Comparison of ENCODE assay signal across 13 cellular contexts in genomic region chr3:111668321-111668720, GRCh38. TPM values are rescaled to one million over a fixed set of nuclear protein-coding genes. Genes with fewer than 3 reads are reported as not detected.
A peak's percentile ranks its signal among the peaks of the same experiment; 100 is the strongest.
DNase-seq lines count a peak whose midpoint lies in the region; ATAC-seq, FAIRE-seq and TF ChIP-seq lines count a peak whose summit lies in the region.
"Had no signal": no experiment of that assay in that cellular context is flagged by ENCODE, and none has a peak within 500 bp of the region (broad histone marks: within the 10 kb centered on the region; RNA-seq: fewer than 3 reads in every experiment).

No MANE protein-coding gene starts in this region.

- H3K9me3 Mint-ChIP-seq in CD4-positive, alpha-beta T cell: peaks cover 3% of the 10 kb centered on the region

- no peaks in the 10 kb centered on the region for H3K27me3 Mint-ChIP-seq in CD4-positive, alpha-beta T cell
- H3K27me3 Mint-ChIP-seq: IgD-negative memory B cell had no signal

- H3K27ac ChIP-seq in A549 (peak overlapping the region; percentile 22 to 55; a peak in 4 of 6 replicates), RWPE2 (ENCODE audit: poor library complexity, severe bottlenecking) (peak overlapping the region; percentile 84), colonic mucosa (peak overlapping the region; percentile 38), right atrium auricular region (no peak overlapping the region), aorta (ENCODE audit: low read depth in 1 of 2, low read length in 2 of 2) (no peak overlapping the region)
- peak overlapping the region; percentile 3 for H3K27ac ChIP-seq in CD4-positive, alpha-beta T cell (ENCODE audit: low read depth, low read length)
- H3K27ac ChIP-seq: SJCRH30 had no signal

- no peaks in the 10 kb centered on the region for H3K27me3 ChIP-seq in CD4-positive, alpha-beta T cell (ENCODE audit: control insufficient read depth, insufficient read depth, low read length)
- no peaks in the 10 kb centered on the region for H3K27me3 ChIP-seq in RWPE2 (ENCODE audit: insufficient read depth, poor library complexity, severe bottlenecking)
- H3K27me3 ChIP-seq in colonic mucosa: no peaks in the 10 kb centered on the region
- H3K27me3 ChIP-seq in right atrium auricular region: no peaks in the 10 kb centered on the region
- H3K27me3 ChIP-seq in aorta (ENCODE audit: control insufficient read depth in 1 of 2, insufficient read depth in 2 of 2, low read length in 1 of 2): no peaks in the 10 kb centered on the region
- H3K27me3 ChIP-seq: gastrocnemius medialis, SJCRH30, thyroid gland had no signal

- H3K4me1 ChIP-seq in A549 (peaks cover 31% of the 10 kb centered on the region), RWPE2 (ENCODE audit: insufficient read depth, poor library complexity, severe bottlenecking) (peaks cover 22% of the 10 kb centered on the region), colonic mucosa (no peaks in the 10 kb centered on the region), right atrium auricular region (no peaks in the 10 kb centered on the region), aorta (ENCODE audit: control insufficient read depth in 1 of 2, insufficient read depth in 2 of 2, low read length in 2 of 2) (no peaks in the 10 kb centered on the region)

- peaks cover 62% of the 10 kb centered on the region for H3K4me1 Mint-ChIP-seq in CD4-positive, alpha-beta T cell (ENCODE audit: low read depth)

- peak overlapping the region; percentile 82 for H3K27ac Mint-ChIP-seq in CD4-positive, alpha-beta T cell

- H3K4me3 ChIP-seq in A549 (no peak overlapping the region), RWPE2 (ENCODE audit: severe bottlenecking) (no peak overlapping the region), colonic mucosa (no peak overlapping the region), right atrium auricular region (no peak overlapping the region), aorta (ENCODE audit: low read length in 2 of 2) (no peak overlapping the region)
- H3K4me3 ChIP-seq: gastrocnemius medialis, SJCRH30, thyroid gland had no signal

- peak overlapping the region; percentile 41 for H3K4me2 ChIP-seq in A549

- DNase-seq in A549 (ENCODE audit: low read depth in 1 of 2, low spot score in 1 of 2) (no peak), RWPE2 (ENCODE audit: low spot score) (no peak), colonic mucosa (no peak), cerebellum (ENCODE audit: low spot score) (no peak), right atrium auricular region (ENCODE audit: low spot score) (no peak), aorta (no peak)
- DNase-seq in CD4-positive, alpha-beta T cell: no peak
- DNase-seq: cortex of kidney, thyroid gland had no signal

- peaks cover 29% of the 10 kb centered on the region for H3K36me3 Mint-ChIP-seq in CD4-positive, alpha-beta T cell (ENCODE audit: low read depth)
- H3K36me3 Mint-ChIP-seq: IgD-negative memory B cell had no signal

- H3K36me3 ChIP-seq in RWPE2 (ENCODE audit: low read depth) (no peaks in the 10 kb centered on the region), colonic mucosa (no peaks in the 10 kb centered on the region), right atrium auricular region (no peaks in the 10 kb centered on the region), aorta (ENCODE audit: control insufficient read depth in 1 of 2, insufficient read depth in 2 of 2, low read length in 1 of 2) (no peaks in the 10 kb centered on the region)
- H3K36me3 ChIP-seq: gastrocnemius medialis, SJCRH30, thyroid gland had no signal

- TF ChIP-seq EP300 in A549 (IDR thresholded peaks at IDR 0.05): no peak

- no peak for TF ChIP-seq RAD21 in A549 (conservative IDR thresholded peaks at IDR 0.05 in 1 of 2, IDR thresholded peaks at IDR 0.05 in 1 of 2)

- no peak for FAIRE-seq in A549 (lab: Jason Lieb, UNC)

- intact Hi-C loops in CD4-positive, alpha-beta T cell (cut with DNase I, micrococcal nuclease): loop anchor here in 1 of 2 experiments (2.0 to 5.0 kb wide), 3 partner anchors 56 to 596 kb away; partner anchors contain the start of gene NECTIN3
- intact Hi-C loops in colonic mucosa (cut with DNase I) (loop anchor here (2.0 to 5.0 kb wide), 3 partner anchors 22 to 300 kb away; no protein-coding TSS in a partner anchor), aorta (cut with DNase I) (loop anchor here in 1 of 2 donors (2.0 kb wide), 1 partner anchor 344 kb away; no protein-coding TSS in a partner anchor)

- CTCF ChIA-PET in A549 (lab: Yijun Ruan, JAX): interaction anchor here (0.7 to 3.9 kb wide), 17 partner anchors 13 to 469 kb away, joined by 3 to 20 read pairs (median 5); partner anchors contain the start of gene PHLDB2
- CTCF ChIA-PET in CD4-positive, alpha-beta T cell (lab: Charles Lee): interaction anchor here (1.0 to 4.6 kb wide), 11 partner anchors 9 to 375 kb away, joined by 3 to 31 read pairs (median 4); no protein-coding TSS in a partner anchor

- ATAC-seq in A549: no peak
- no peak for ATAC-seq in CD4-positive, alpha-beta T cell (ENCODE audit: poor library complexity)
- no peak for ATAC-seq in RWPE2 (ENCODE audit: low read depth)
- no peak for ATAC-seq in aorta (ENCODE audit: low FRiP score)
- ATAC-seq in GM21576 (IDR thresholded peaks at IDR 0.05; ENCODE audit: unreplicated experiment): no peak

- H3K9ac ChIP-seq in colonic mucosa (ENCODE audit: low read depth in 2 of 2, low read length in 2 of 2): no peak overlapping the region

- peak overlapping the region; percentile 73 for H3K4me3 Mint-ChIP-seq in CD4-positive, alpha-beta T cell

- TF ChIP-seq CTCF in A549 (IDR thresholded peaks at IDR 0.05) (no peak), RWPE2 (IDR thresholded peaks at IDR 0.05; ENCODE audit: poor library complexity, severe bottlenecking) (no peak), colonic mucosa (IDR thresholded peaks at IDR 0.05) (no peak), right atrium auricular region (IDR thresholded peaks at IDR 0.05) (no peak)
- TF ChIP-seq CTCF in CD4-positive, alpha-beta T cell (IDR thresholded peaks at IDR 0.05): no peak

- no peak for TF ChIP-seq POLR2A in A549 (IDR thresholded peaks at IDR 0.05; ENCODE audit: low read length)

- POLR2A ChIA-PET in A549 (lab: Yijun Ruan, JAX): interaction anchor here (1.0 kb wide), 2 partner anchors 23 to 46 kb away, joined by 3 to 8 read pairs; no protein-coding TSS in a partner anchor
- POLR2A ChIA-PET in CD4-positive, alpha-beta T cell (lab: Charles Lee): interaction anchor here (0.7 to 5.2 kb wide), 12 partner anchors 14 to 1861 kb away, joined by 3 to 50 read pairs (median 4); partner anchors contain the start of gene ABHD10

- no peaks in the 10 kb centered on the region for H3K9me3 ChIP-seq in A549
- no peaks in the 10 kb centered on the region for H3K9me3 ChIP-seq in CD4-positive, alpha-beta T cell (ENCODE audit: control insufficient read depth, low read length)
- H3K9me3 ChIP-seq in RWPE2 (ENCODE audit: severe bottlenecking): no peaks in the 10 kb centered on the region
- H3K9me3 ChIP-seq in colonic mucosa: no peaks in the 10 kb centered on the region
- no peaks in the 10 kb centered on the region for H3K9me3 ChIP-seq in right atrium auricular region
- no peaks in the 10 kb centered on the region for H3K9me3 ChIP-seq in aorta (ENCODE audit: control insufficient read depth, low read length)
- H3K9me3 ChIP-seq: gastrocnemius medialis, SJCRH30, thyroid gland had no signal

TF ChIP-seq in A549, 52 proteins besides CTCF, POLR2A, EP300 and RAD21:
- TF ChIP-seq RFX5 (IDR thresholded peaks at IDR 0.05) (no peak), MAFK (IDR thresholded peaks at IDR 0.05; ENCODE audit: partially characterized antibody) (peak; percentile 55), CBX8 (IDR thresholded peaks at IDR 0.05) (no peak), TFCP2L1 (CRISPR knock-in tag; IDR thresholded peaks at IDR 0.05) (no peak), GATA3 (IDR thresholded peaks at IDR 0.05; ENCODE audit: borderline replicate concordance) (peak; percentile 37; the same call in 1 of the 2 replicates), JUNB (IDR thresholded peaks at IDR 0.05) (no peak), HOXB13 (CRISPR knock-in tag; IDR thresholded peaks at IDR 0.05; ENCODE audit: low read depth) (no peak)

RNA-seq across cellular contexts. Expression of gene PLCXD2, which starts 6.2 kb away (rescaled TPM):
- polyA plus RNA-seq in A549 (2011; rRNA removed) (14.3 and 15.2 TPM in 2 replicates), A549 (2017; fragmentation: RNase III; extraction: RNeasy Plus Mini Kit Qiagen cat#74134 plus additional on column Dnase treatment) (19.2 to 23.1 TPM (median 19.9 TPM) in 3 replicates), aorta (under 1 TPM in 1 of 2 donors, not detected in 1; 0.15 TPM)
- polyA plus RNA-seq in A549 (2012; cell fraction: cytosol; rRNA removed): 7.9 and 9.2 TPM in 2 replicates
- 3.9 and 5.4 TPM in 2 replicates for polyA plus RNA-seq in A549 (2012; cell fraction: nucleus; rRNA removed)
- 21.7 and 23.1 TPM in 2 replicates for polyA minus RNA-seq in A549 (2011; rRNA and poly(A)+ RNA removed)
- total RNA-seq in CD4-positive, alpha-beta T cell: 10 to 100 TPM; 28.6 to 29.3 TPM
- total RNA-seq in colonic mucosa (1 to 10 TPM; 4.2 to 4.9 TPM), cerebellum (37.9 TPM), right atrium auricular region (under 1 TPM; 0.19 to 0.43 TPM), aorta (1 to 10 TPM; 1.1 to 1.3 TPM)

Comparison
In these comparisons a context has a peak if more than half of its experiments do, and no peak if none do; other contexts are left out.
1. H3K27ac ChIP-seq: peak in A549 (2 of 2), CD4-positive, alpha-beta T cell (single experiment), RWPE2 (single experiment) and colonic mucosa (single experiment); none in right atrium auricular region (0 of 2) and aorta (0 of 2).